17 cellular contexts compared by ENCODE assay signal in genomic region chr1:87402192-87403046, GRCh38.
DNase-seq lines count a peak whose midpoint lies in the region; ATAC-seq and TF ChIP-seq lines count a peak whose summit lies in the region.
"Had no signal": no experiment of that assay in that cellular context is flagged by ENCODE, and none has a peak within 500 bp of the region (broad histone marks: within the 10 kb centered on the region; RNA-seq: fewer than 3 reads in every experiment).

No MANE protein-coding gene starts in this region.

- no peak overlapping the region for H3K9ac ChIP-seq in BLaER1 treated with 17β-estradiol and CSF1 and Interleukin-3, amounts not matched to agents 10 nM and 100 nM
- H3K9ac ChIP-seq: neural progenitor cell had no signal

- no peak for ATAC-seq in HG03108 (IDR thresholded peaks at IDR 0.05; ENCODE audit: unreplicated experiment)
- ATAC-seq: activated CD8-positive, alpha-beta memory T cell treated with anti-CD3 and anti-CD28 coated beads, Interleukin-2, amount 10 ng/mL, durations not matched to agents 7 days and 5 days; gastroesophageal sphincter; K562 had no signal

- peak overlapping the region; percentile 9 to 66 (median 56); a peak in 19 of 22 replicates for H3K4me2 ChIP-seq in BLaER1 treated with 17β-estradiol and CSF1 and Interleukin-3, amounts not matched to agents 10 nM and 100 nM
- H3K4me2 ChIP-seq: neural progenitor cell had no signal

- intact Hi-C loops in esophagus muscularis mucosa (cut with DNase I): no loop called here

- DNase-seq in M059J (ENCODE audit: low read depth): peak; percentile 51
- DNase-seq in cardiac fibroblast (ENCODE audit: low read depth in 2 of 2): peak; percentile 17 to 45
- DNase-seq in myocyte (ENCODE audit: low read depth): peak; percentile 12
- DNase-seq in SK-N-DZ (ENCODE audit: low spot score): no peak
- no peak for DNase-seq in esophagus muscularis mucosa (ENCODE audit: extremely low spot score)
- DNase-seq in NCI-H2107 (lab: John Stamatoyannopoulos, UW): no peak
- DNase-seq: activated CD8-positive, alpha-beta memory T cell treated with anti-CD3 and anti-CD28 coated beads, Interleukin-2, amount 10 ng/mL, durations not matched to agents 7 days and 5 days; mesendoderm; NCI-H1417; NCI-H226; sigmoid colon; stimulated activated naive CD4-positive, alpha-beta T cell treated with Interleukin-2 at 50 U/mL for 16 hours had no signal

- TF ChIP-seq EP300 in esophagus muscularis mucosa (IDR thresholded peaks at IDR 0.05): no peak

- peaks cover 0 to 5% (median 0%) of the 10 kb centered on the region in 11 experiments; a peak in 1 of 22 replicates for H3K9me3 ChIP-seq in BLaER1 treated with 17β-estradiol and CSF1 and Interleukin-3, amounts not matched to agents 10 nM and 100 nM (replicated peaks in 1 of 11)
- no peaks in the 10 kb centered on the region for H3K9me3 ChIP-seq in esophagus muscularis mucosa
- H3K9me3 ChIP-seq: gastroesophageal sphincter, sigmoid colon had no signal

- no peaks in the 10 kb centered on the region for H3K27me3 ChIP-seq in BLaER1 treated with 17β-estradiol and CSF1 and Interleukin-3, amounts not matched to agents 10 nM and 100 nM
- H3K27me3 ChIP-seq in esophagus muscularis mucosa: no peaks in the 10 kb centered on the region
- H3K27me3 ChIP-seq: gastroesophageal sphincter, neural progenitor cell, sigmoid colon had no signal

- WGBS in esophagus muscularis mucosa: 79% methylated on average over 7 of the region's 7 CpGs

- H3K36me3 ChIP-seq in BLaER1 treated with 17β-estradiol and CSF1 and Interleukin-3, amounts not matched to agents 10 nM and 100 nM: no peaks in the 10 kb centered on the region
- H3K36me3 ChIP-seq in esophagus muscularis mucosa: no peaks in the 10 kb centered on the region
- H3K36me3 ChIP-seq: gastroesophageal sphincter, neural progenitor cell, sigmoid colon had no signal

- TF ChIP-seq CTCF in cardiac fibroblast (IDR thresholded peaks at IDR 0.05; ENCODE audit: low read depth, low read length) (no peak), esophagus muscularis mucosa (IDR thresholded peaks at IDR 0.05) (no peak)

- peaks cover 10 to 30% (median 22%) of the 10 kb centered on the region in 10 experiments; a peak in 19 of 20 replicates for H3K4me1 ChIP-seq in BLaER1 treated with 17β-estradiol and CSF1 and Interleukin-3, amounts not matched to agents 10 nM and 100 nM
- H3K4me1 ChIP-seq in esophagus muscularis mucosa: no peaks in the 10 kb centered on the region
- H3K4me1 ChIP-seq: gastroesophageal sphincter, sigmoid colon had no signal

- H3K27ac ChIP-seq in BLaER1 treated with 17β-estradiol and CSF1 and Interleukin-3, amounts not matched to agents 10 nM and 100 nM: no peak overlapping the region
- no peak overlapping the region for H3K27ac ChIP-seq in esophagus muscularis mucosa (replicated peaks in 1 of 4)
- H3K27ac ChIP-seq: gastroesophageal sphincter, neural progenitor cell, sigmoid colon had no signal

- no peak overlapping the region for H3K4me3 ChIP-seq in BLaER1 treated with 17β-estradiol and CSF1 and Interleukin-3, amounts not matched to agents 10 nM and 100 nM
- no peak overlapping the region for H3K4me3 ChIP-seq in cardiac fibroblast (replicated peaks in 1 of 2; ENCODE audit: low read depth in 2 of 2, low read length in 2 of 2)
- H3K4me3 ChIP-seq in esophagus muscularis mucosa: no peak overlapping the region
- H3K4me3 ChIP-seq: gastroesophageal sphincter, K562, neural progenitor cell, sigmoid colon had no signal

- no peaks in the 10 kb centered on the region for H4K20me1 ChIP-seq in BLaER1 treated with 17β-estradiol and CSF1 and Interleukin-3, amounts not matched to agents 10 nM and 100 nM

- TF ChIP-seq POLR2A in esophagus muscularis mucosa (IDR thresholded peaks at IDR 0.05; ENCODE audit: low read depth): no peak

Comparison
In these comparisons a context has a peak if more than half of its experiments do, and no peak if none do; other contexts are left out.
1. DNase-seq: peak in M059J (single experiment), cardiac fibroblast (2 of 2) and myocyte (single experiment); none in SK-N-DZ (single experiment), esophagus muscularis mucosa (single experiment) and NCI-H2107 (single experiment).